ENCODE assay signal across 8 cellular contexts in the genomic region with DNA sequence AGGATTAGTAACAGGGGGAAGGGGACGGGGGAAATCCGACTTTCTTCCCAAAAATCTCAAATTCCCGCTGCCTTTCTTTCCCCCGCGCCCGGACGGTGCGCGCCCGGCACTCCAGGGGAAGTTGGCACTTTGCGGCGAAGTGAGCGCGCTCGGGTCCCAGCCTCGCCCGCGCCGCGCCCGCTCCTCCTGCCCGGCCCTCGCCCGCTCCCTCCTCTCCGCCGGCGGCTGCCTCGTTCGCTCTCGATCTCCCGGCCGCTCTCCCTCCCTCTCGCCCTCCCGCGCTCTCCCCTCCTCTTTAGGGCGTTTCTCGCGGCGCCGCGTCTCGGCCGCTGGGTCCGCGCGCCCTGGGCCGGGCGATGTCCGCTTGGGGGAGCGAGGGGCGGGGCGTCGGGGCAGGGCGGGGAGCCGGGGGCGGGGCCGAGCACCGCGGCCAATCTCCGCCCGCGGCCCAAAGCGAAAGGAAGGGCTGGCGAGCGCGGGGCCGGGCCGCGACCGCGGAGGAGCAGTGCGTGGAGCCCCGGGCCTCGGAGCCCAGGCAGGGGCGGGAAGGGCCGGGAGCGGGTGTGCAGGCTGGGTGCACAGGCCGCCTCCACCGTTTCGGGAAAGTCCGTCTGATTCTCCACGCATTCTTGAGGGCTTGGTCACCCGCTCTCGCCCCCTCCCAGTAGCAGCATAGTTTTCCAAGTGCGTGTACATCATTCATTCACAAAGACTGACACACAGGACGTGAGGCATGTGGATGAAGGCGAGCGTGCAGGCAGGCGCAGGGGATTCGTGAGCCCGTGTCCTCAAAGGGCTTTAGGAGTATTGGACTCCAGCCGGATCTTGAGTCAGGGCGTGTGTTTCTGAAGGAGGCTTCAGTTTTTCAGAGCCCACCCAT.
DNase-seq lines count a peak whose midpoint lies in the region; ATAC-seq and TF ChIP-seq lines count a peak whose summit lies in the region.

No MANE protein-coding gene starts in this region.

- ATAC-seq in HG03159 (IDR thresholded peaks at IDR 0.05; ENCODE audit: unreplicated experiment) = peak; percentile 75
- peak; percentile 94 for ATAC-seq in left colon

- peak overlapping the region; percentile 82 for H3K4me3 ChIP-seq in coronary artery

- intact Hi-C loops in left colon (cut with DNase I, micrococcal nuclease) = no loop called here

- TF ChIP-seq POLR2A in GM18951 (IDR thresholded peaks at IDR 0.05; ENCODE audit: extremely low read depth, insufficient read depth, insufficient read length) = peak; percentile 94

- TF ChIP-seq CTCF in AG09319 (IDR thresholded peaks at IDR 0.05; ENCODE audit: low read depth, low read length) (no peak), coronary artery (IDR thresholded peaks at IDR 0.05) (no peak)

- peak overlapping the region; percentile 94 to 95 for H3K27ac ChIP-seq in coronary artery

- DNase-seq in AG09319 (ENCODE audit: extremely low read depth, low read depth) (peak; percentile 91), NCI-H345 treated with DMSO at 0.1 percent for 48 hours (lab: John Stamatoyannopoulos, UW; ENCODE audit: unreplicated experiment) (peak; percentile 60), coronary artery (ENCODE audit: low spot score) (peak; percentile 95), left colon (peak; percentile 94)
- peak; percentile 92 for DNase-seq in activated CD4-positive, alpha-beta T cell treated with anti-CD3 and anti-CD28 coated beads for 48 hours
- DNase-seq in stimulated activated CD4-positive, alpha-beta T cell treated with anti-CD3 and anti-CD28 coated beads, Interleukin-1b, Interleukin-23, amount 100 ng/mL, for 24 hours (ENCODE audit: low read depth in 4 of 4, low spot score in 1 of 4) = peak; percentile 72 to 86 (median 77)

- in situ Hi-C loops in GM18951 (cut with MboI; ENCODE audit: low sequenced_read_pairs, unreplicated experiment) = no loop called here

Comparison
In these comparisons a context has a peak if more than half of its experiments do, and no peak if none do; other contexts are left out.
1. Peak in every context shown above with its lines: DNase-seq, ATAC-seq, H3K4me3 ChIP-seq and H3K27ac ChIP-seq.